In the genomic region with DNA sequence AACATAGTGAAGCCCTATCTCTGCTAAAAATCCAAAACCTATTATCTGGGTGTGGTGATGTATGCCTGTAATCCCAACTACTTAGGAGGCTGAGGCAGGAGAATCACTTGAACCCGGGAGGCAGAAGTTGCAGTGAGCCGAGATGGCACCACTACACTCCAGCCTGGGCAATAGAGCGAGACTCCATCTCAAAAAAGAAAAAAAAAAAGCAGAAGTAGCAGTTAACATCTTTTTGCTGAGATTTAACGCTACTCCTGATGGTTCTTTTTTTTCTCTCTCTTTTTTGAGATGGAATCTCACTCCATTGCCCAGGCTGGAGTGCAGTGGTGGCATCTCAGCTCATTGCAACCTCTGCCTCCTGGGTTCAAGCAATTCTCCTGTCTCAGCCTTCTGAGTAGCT, we compare ENCODE assay signal across 7 cellular contexts. TPM values are rescaled to one million over a fixed set of nuclear protein-coding genes. Genes with fewer than 3 reads are reported as not detected.
DNase-seq lines count a peak whose midpoint lies in the region; ATAC-seq, FAIRE-seq and TF ChIP-seq lines count a peak whose summit lies in the region.
"Not testable (repeated sequence)": the region's sequence is repeated elsewhere in the genome, so short reads cannot be mapped to it uniquely, and the experiment has no call there.

No MANE protein-coding gene starts in this region.

- H3K27ac ChIP-seq in DOHH2 (ENCODE audit: low read depth, low read length); OCI-LY7 (ENCODE audit: low read depth, low read length, poor library complexity, severe bottlenecking): not testable (repeated sequence)
- peak overlapping the region; percentile 22; the same call in 1 of the 2 replicates for H3K27ac ChIP-seq in GM12878 (ENCODE audit: control insufficient read depth, insufficient read depth)

- not testable (repeated sequence) for BruUV-seq in OCI-LY7 (replicated peaks; lab: Mats Ljungman, UMichigan); GM12878 (replicated peaks; lab: Mats Ljungman, UMichigan)

- H3K9ac ChIP-seq in GM12878 (ENCODE audit: control insufficient read depth, insufficient read depth, low read length) = not testable (repeated sequence)

- in situ Hi-C loops in GM12878 (cut with MboI) = not testable (repeated sequence)

- ATAC-seq in GM12878 (peak; percentile 47), memory B cell (ENCODE audit: low read depth) (peak; percentile 83)
- ATAC-seq in stimulated activated naive B cell treated with anti-CD40 and anti-IgM and Interleukin-4, amounts not matched to agents 10 μg/mL and 1 μg/mL and 100 μg/mL, for 72 hours (replicated peaks) = peak; percentile 63 to 73

- CTCF ChIA-PET in OCI-LY7 (lab: Charles Lee; ENCODE audit: unreplicated experiment) = not testable (repeated sequence)
- CTCF ChIA-PET in GM12878 (lab: Yijun Ruan, JAX) = interaction anchor here (0.8 to 3.7 kb wide), 31 partner anchors 9 to 541 kb away, joined by 3 to 88 read pairs (median 6); a partner anchor contains a TSS

- SMC1A ChIA-PET in GM12878 (lab: Charles Lee; ENCODE audit: uncharacterized antibody, unreplicated experiment) = interaction anchor here (0.6 to 5.3 kb wide), 24 partner anchors 9 to 877 kb away, joined by 3 to 176 read pairs (median 6); a partner anchor contains a TSS

- H3K27me3 Mint-ChIP-seq in IgD-negative memory B cell; memory B cell; stimulated activated naive B cell treated with anti-CD40 and anti-IgM and Interleukin-4, amounts not matched to agents 10 μg/mL and 1 μg/mL and 100 μg/mL, for 72 hours: not testable (repeated sequence)

- not testable (repeated sequence) for H3K9me2 ChIP-seq in DOHH2 (replicated peaks; ENCODE audit: control insufficient read depth, low read length); OCI-LY7 (ENCODE audit: insufficient read depth, low read length)

- H3K4me1 ChIP-seq in DOHH2 (ENCODE audit: control insufficient read depth, low read length) (peaks cover 56% of the 10 kb centered on the region), OCI-LY7 (ENCODE audit: insufficient read depth, low read length, poor library complexity, severe bottlenecking) (peaks cover 13% of the 10 kb centered on the region), GM12878 (ENCODE audit: control insufficient read depth, insufficient read depth, low read length) (peaks cover 42% of the 10 kb centered on the region)

- RAD21 ChIA-PET in GM12878 (lab: Charles Lee; ENCODE audit: unreplicated experiment) = interaction anchor here (0.8 to 3.7 kb wide), 17 partner anchors 13 to 542 kb away, joined by 3 to 75 read pairs (median 6); a partner anchor contains a TSS

- peaks cover 26 to 37% (median 34%) of the 10 kb centered on the region in 3 donors for H3K4me1 Mint-ChIP-seq in IgD-negative memory B cell
- H3K4me1 Mint-ChIP-seq in memory B cell = peaks cover 22% of the 10 kb centered on the region
- peaks cover 40 to 51% of the 10 kb centered on the region in 2 donors for H3K4me1 Mint-ChIP-seq in stimulated activated naive B cell treated with anti-CD40 and anti-IgM and Interleukin-4, amounts not matched to agents 10 μg/mL and 1 μg/mL and 100 μg/mL, for 72 hours

- not testable (repeated sequence) for H3K27me3 ChIP-seq in DOHH2 (ENCODE audit: control insufficient read depth, low read length); GM12878 (replicated peaks in 1 of 2; ENCODE audit: control insufficient read depth in 2 of 2, insufficient read depth in 2 of 2, low read length in 1 of 2)

- H3K4me2 ChIP-seq in DOHH2 (ENCODE audit: low read length) = peak overlapping the region; percentile 34
- H3K4me2 ChIP-seq in OCI-LY7 (ENCODE audit: low read length) = peak overlapping the region; percentile 43
- H3K4me2 ChIP-seq in GM12878 (ENCODE audit: control insufficient read depth, insufficient read depth) = peak overlapping the region; percentile 62

- not testable (repeated sequence) for FAIRE-seq in GM12878 (lab: Jason Lieb, UNC)

- peak overlapping the region; percentile 1; the same call in 1 of the 2 replicates for H3K4me3 ChIP-seq in DOHH2 (ENCODE audit: low read length)
- not testable (repeated sequence) for H3K4me3 ChIP-seq in OCI-LY7 (ENCODE audit: low read depth, low read length, poor library complexity, severe bottlenecking); GM12878

- H3K36me3 ChIP-seq in DOHH2 (ENCODE audit: control insufficient read depth, low read length) = peaks cover 21% of the 10 kb centered on the region
- not testable (repeated sequence) for H3K36me3 ChIP-seq in OCI-LY7 (ENCODE audit: insufficient read depth, low read length); GM12878 (ENCODE audit: control insufficient read depth in 2 of 2, insufficient read depth in 2 of 2, low read length in 1 of 2)

- not testable (repeated sequence) for H4K20me1 ChIP-seq in DOHH2 (ENCODE audit: control insufficient read depth, insufficient read depth, low read depth, low read length); OCI-LY7 (ENCODE audit: insufficient read depth, low read length); GM12878 (ENCODE audit: control insufficient read depth, insufficient read depth)

- not testable (repeated sequence) for H3K9me3 ChIP-seq in DOHH2 (ENCODE audit: control insufficient read depth, insufficient read depth, low read length); OCI-LY7 (ENCODE audit: low read length); GM12878 (replicated peaks; ENCODE audit: control insufficient read depth, insufficient read depth, low read length)

- not testable (repeated sequence) for H3F3A ChIP-seq in DOHH2 (ENCODE audit: control insufficient read depth, insufficient read depth)

- H3K9me3 Mint-ChIP-seq in IgD-negative memory B cell; memory B cell; stimulated activated naive B cell treated with anti-CD40 and anti-IgM and Interleukin-4, amounts not matched to agents 10 μg/mL and 1 μg/mL and 100 μg/mL, for 72 hours: not testable (repeated sequence)

- peaks cover 61% of the 10 kb centered on the region for H3K79me2 ChIP-seq in DOHH2 (ENCODE audit: control insufficient read depth, low read length)
- H3K79me2 ChIP-seq in OCI-LY7 (ENCODE audit: insufficient read depth, low read depth, low read length) = not testable (repeated sequence)
- H3K79me2 ChIP-seq in GM12878 (ENCODE audit: control insufficient read depth, insufficient read depth, low read length) = peaks cover 16% of the 10 kb centered on the region

- H3K36me3 Mint-ChIP-seq in IgD-negative memory B cell = not testable (repeated sequence)
- peaks cover 11% of the 10 kb centered on the region for H3K36me3 Mint-ChIP-seq in memory B cell
- H3K36me3 Mint-ChIP-seq in stimulated activated naive B cell treated with anti-CD40 and anti-IgM and Interleukin-4, amounts not matched to agents 10 μg/mL and 1 μg/mL and 100 μg/mL, for 72 hours = peaks cover 15 to 40% of the 10 kb centered on the region in 2 donors

- POLR2A ChIA-PET in OCI-LY7 (lab: Charles Lee) = interaction anchor here (0.6 to 2.9 kb wide), 5 partner anchors 8 to 88 kb away, joined by 3 to 11 read pairs (median 4); no protein-coding TSS in a partner anchor
- POLR2A ChIA-PET in GM12878 (lab: Charles Lee) = interaction anchor here (1.5 to 3.5 kb wide), 4 partner anchors 13 to 63 kb away, joined by 3 to 41 read pairs (median 8); no protein-coding TSS in a partner anchor

- H2AFZ ChIP-seq in OCI-LY7 (ENCODE audit: low read length); GM12878 (ENCODE audit: control insufficient read depth, low read depth, low read length): not testable (repeated sequence)

- TF ChIP-seq POLR2A in GM12878 (IDR thresholded peaks at IDR 0.05; ENCODE audit: low read depth, low read length) = not testable (repeated sequence)

- DNase-seq in NAMALWA (ENCODE audit: low spot score) (peak; percentile 22), OCI-LY7 (ENCODE audit: low spot score) (peak; percentile 13)
- DNase-seq in GM12878 (ENCODE audit: low read depth, low spot score); memory B cell (ENCODE audit: low spot score in 2 of 2); stimulated activated naive B cell treated with anti-CD40 and anti-IgM and Interleukin-4, amounts not matched to agents 10 μg/mL and 1 μg/mL and 100 μg/mL, for 72 hours: not testable (repeated sequence)

- not testable (repeated sequence) for TF ChIP-seq RAD21 in GM12878 (IDR thresholded peaks at IDR 0.05; ENCODE audit: insufficient read depth, low read depth, low read length)

- peak overlapping the region in 2 of 4 donors; percentile 8 to 73 for H3K4me3 Mint-ChIP-seq in IgD-negative memory B cell
- not testable (repeated sequence) for H3K4me3 Mint-ChIP-seq in memory B cell; stimulated activated naive B cell treated with anti-CD40 and anti-IgM and Interleukin-4, amounts not matched to agents 10 μg/mL and 1 μg/mL and 100 μg/mL, for 72 hours

- TF ChIP-seq CTCF in DOHH2 (IDR thresholded peaks at IDR 0.05; ENCODE audit: low read depth, low read length, poor library complexity, severe bottlenecking); OCI-LY7 (conservative IDR thresholded peaks at IDR 0.05; ENCODE audit: low read length); GM12878 (IDR thresholded peaks at IDR 0.05 in 2 of 3, conservative IDR thresholded peaks at IDR 0.05 in 1 of 3; ENCODE audit: control insufficient read depth in 2 of 3, extremely low read depth in 1 of 3, insufficient read depth in 1 of 3, low read depth in 3 of 3, low read length in 3 of 3): not testable (repeated sequence)

- 58% methylated on average over 4 of the region's 4 CpGs for WGBS in GM12878 (ENCODE audit: insufficient coverage, insufficient replicate concordance, low lambda C conversion rate, missing lambda C conversion rate)

- intact Hi-C loops in OCI-LY7 (cut with micrococcal nuclease; ENCODE audit: unreplicated experiment) = loop anchor here (2.0 to 5.0 kb wide), 2 partner anchors 36 to 175 kb away; a partner anchor contains a TSS
- intact Hi-C loops in GM12878 (cut with micrococcal nuclease; ENCODE audit: unreplicated experiment) = loop anchor here (1.0 to 10.0 kb wide), 3 partner anchors 34 to 138 kb away; a partner anchor contains a TSS

- H3K27ac Mint-ChIP-seq in IgD-negative memory B cell (peak overlapping the region; percentile 3 to 75 (median 65)), memory B cell (peak overlapping the region; percentile 7)
- peak overlapping the region; percentile 69 for H3K27ac Mint-ChIP-seq in stimulated activated naive B cell treated with anti-CD40 and anti-IgM and Interleukin-4, amounts not matched to agents 10 μg/mL and 1 μg/mL and 100 μg/mL, for 72 hours

- TF ChIP-seq EP300 in GM12878 (IDR thresholded peaks at IDR 0.05; ENCODE audit: borderline replicate concordance in 1 of 2, control insufficient read depth in 1 of 2, low read depth in 2 of 2, low read length in 2 of 2) = not testable (repeated sequence)

RNA-seq across cellular contexts. Expression of a gene that starts 36.7 kb away (rescaled TPM):
- 21.9 TPM for polyA plus RNA-seq in IgD-negative memory B cell
- total RNA-seq in OCI-LY7 (2014; rRNA removed; shearing (Covaris generic)) = 23.2 and 33.6 TPM in 2 replicates
- 47.9 and 52.7 TPM in 2 replicates for total RNA-seq in OCI-LY7 (2022)
- total RNA-seq in GM12878 (2013; cell fraction: nucleolus; rRNA removed) = 108 TPM in 2 replicates
- total RNA-seq in GM12878 (2014; rRNA removed) = 36.0 and 45.0 TPM in 2 replicates
- 32.7 and 36.8 TPM in 2 replicates for total RNA-seq in GM12878 (2014; rRNA removed; fragmentation: Illumina TruSeq; extraction: Trizol)
- total RNA-seq in GM12878 (2021) = 62.6 and 67.5 TPM in 2 replicates
- 22.3 TPM for polyA plus RNA-seq in GM12878 (2011; ENCODE audit: low read depth)
- polyA plus RNA-seq in GM12878 (2011; rRNA removed) = 47.1 and 51.8 TPM in 2 replicates
- polyA plus RNA-seq in GM12878 (2011; cell fraction: cytosol; rRNA removed) = 30.7 and 31.1 TPM in 2 replicates
- 37.9 and 44.2 TPM in 2 replicates for polyA plus RNA-seq in GM12878 (2011; cell fraction: nucleus; rRNA removed)
- 15.6 and 22.4 TPM in 2 replicates for polyA plus RNA-seq in GM12878 (2012)
- 36.8 and 47.7 TPM in 2 replicates for polyA plus RNA-seq in GM12878 (2014; fragmentation: Illumina TruSeq; extraction: Trizol)
- 1 to 10 TPM; 5.5 to 5.6 TPM for polyA plus RNA-seq in GM12878 (2014; fragmentation: Nextera tagmentation; extraction: Ambion mirVana)
- polyA plus RNA-seq in GM12878 (2014; rRNA removed) = 31.2 and 35.1 TPM in 2 replicates
- polyA plus RNA-seq in GM12878 (2016; fragmentation: Nextera tagmentation; extraction: Ambion mirVana) = 10 to 100 TPM; 50.6 to 54.4 TPM
- polyA minus RNA-seq in GM12878 (2011; rRNA and poly(A)+ RNA removed) = 61.9 and 69.6 TPM in 2 replicates
- polyA minus RNA-seq in GM12878 (2011; cell fraction: cytosol; rRNA and poly(A)+ RNA removed) = 24.6 and 24.9 TPM in 2 replicates
- 20.8 and 29.6 TPM in 2 replicates for polyA minus RNA-seq in GM12878 (2011; cell fraction: nucleus; rRNA and poly(A)+ RNA removed)

Comparison
In these comparisons a context has a peak if more than half of its experiments do, and no peak if none do; other contexts are left out.
1. H3K27ac Mint-ChIP-seq: peak in every context shown above with its lines; median percentile 69 in stimulated activated naive B cell treated with anti-CD40 and anti-IgM and Interleukin-4, amounts not matched to agents 10 μg/mL and 1 μg/mL and 100 μg/mL, for 72 hours; 65 in IgD-negative memory B cell; 7 in memory B cell.